In genomic region chr4:88458091-88458740, GRCh38 we compare ENCODE assay signal across 8 cellular contexts. TPM values are rescaled to one million over a fixed set of nuclear protein-coding genes. Genes with fewer than 3 reads are reported as not detected.
DNase-seq lines count a peak whose midpoint lies in the region; ATAC-seq, FAIRE-seq and TF ChIP-seq lines count a peak whose summit lies in the region.

No MANE protein-coding gene starts in this region.

- H3K27me3 ChIP-seq in keratinocyte (ENCODE audit: control insufficient read depth, extremely low read depth, insufficient read depth, low read length) (peaks cover 6% of the 10 kb centered on the region), subcutaneous abdominal adipose tissue (ENCODE audit: control insufficient read depth in 5 of 5, insufficient read depth in 4 of 5, low read length in 5 of 5) (no peaks in the 10 kb centered on the region)

- TF ChIP-seq CTCF in activated B cell treated with CpG ODN at 0.5 μM for 24 hours (IDR thresholded peaks at IDR 0.05) (no peak), keratinocyte (optimal IDR thresholded peaks at IDR 0.05 in 1 of 3, IDR thresholded peaks at IDR 0.05 in 1 of 3, conservative IDR thresholded peaks at IDR 0.05 in 1 of 3; ENCODE audit: extremely low read depth in 1 of 3, insufficient read depth in 2 of 3, low read length in 3 of 3) (no peak)

- dilution Hi-C loops in keratinocyte (cut with MboI; ENCODE audit: extremely low pct_ligation_motif_present, low sequenced_read_pairs) = no loop called here

- H3K9ac ChIP-seq in keratinocyte (ENCODE audit: control insufficient read depth, extremely low read depth, insufficient read depth, low read length) (no peak overlapping the region), subcutaneous abdominal adipose tissue (ENCODE audit: low read length in 5 of 5) (no peak overlapping the region)

- ATAC-seq in activated B cell treated with CpG ODN at 0.5 μM for 24 hours (ENCODE audit: low read depth) = no peak
- no peak for ATAC-seq in GM19395 (IDR thresholded peaks at IDR 0.05; ENCODE audit: unreplicated experiment)

- H3K27ac Mint-ChIP-seq in activated CD4-positive, alpha-beta T cell treated with anti-CD3 and anti-CD28 coated beads, Interleukin-2, amount 10 ng/mL, durations not matched to agents 24 days and 14 days = peak overlapping the region; percentile 92
- H3K27ac Mint-ChIP-seq in activated B cell treated with CpG ODN at 0.5 μM for 24 hours = peak overlapping the region; percentile 81

- H4K20me1 ChIP-seq in keratinocyte (ENCODE audit: control insufficient read depth, extremely low read depth, insufficient read depth, low read length) = no peaks in the 10 kb centered on the region

- DNase-seq in activated CD4-positive, alpha-beta T cell treated with anti-CD3 and anti-CD28 coated beads, Interleukin-2, amount 10 ng/mL, durations not matched to agents 24 days and 14 days = no peak
- no peak for DNase-seq in activated CD4-positive, alpha-beta T cell treated with anti-CD3 and anti-CD28 coated beads for 4 hours
- DNase-seq in activated B cell treated with CpG ODN at 0.5 μM for 24 hours (no peak), keratinocyte (ENCODE audit: low read depth, low spot score) (no peak), kidney tubule cell (ENCODE audit: low spot score) (no peak)
- no peak for DNase-seq in stimulated activated CD4-positive, alpha-beta T cell treated with anti-CD3 and anti-CD28 coated beads, Interleukin-4, amount 100 ng/mL, for 4 hours

- no peaks in the 10 kb centered on the region for H3K36me3 ChIP-seq in keratinocyte (ENCODE audit: control insufficient read depth in 2 of 2, extremely low read depth in 1 of 2, insufficient read depth in 2 of 2, low read length in 2 of 2)
- H3K36me3 ChIP-seq in subcutaneous abdominal adipose tissue (ENCODE audit: control insufficient read depth in 5 of 5, insufficient read depth in 5 of 5, low read length in 5 of 5) = peaks cover 0 to 6% (median 3%) of the 10 kb centered on the region in 5 donors

- CTCF ChIA-PET in activated B cell treated with CpG ODN at 0.5 μM for 24 hours (lab: Charles Lee) = interaction anchor here (2.6 to 3.0 kb wide), 2 partner anchors 79 to 240 kb away, joined by 12 to 14 read pairs; partner anchors contain the start of gene HERC6

- peak overlapping the region; percentile 93 for H3K4me3 Mint-ChIP-seq in activated CD4-positive, alpha-beta T cell treated with anti-CD3 and anti-CD28 coated beads, Interleukin-2, amount 10 ng/mL, durations not matched to agents 24 days and 14 days
- H3K4me3 Mint-ChIP-seq in activated B cell treated with CpG ODN at 0.5 μM for 24 hours = peak overlapping the region; percentile 100

- intact Hi-C loops in activated CD4-positive, alpha-beta T cell treated with anti-CD3 and anti-CD28 coated beads, Interleukin-2, amount 10 ng/mL, durations not matched to agents 24 days and 14 days (cut with micrococcal nuclease) = loop anchor here (5.0 to 10.0 kb wide), 2 partner anchors 451 to 837 kb away; partner anchors contain the start of gene PKD2
- intact Hi-C loops in activated B cell treated with CpG ODN at 0.5 μM for 24 hours (cut with micrococcal nuclease) = loop anchor here (5.0 to 10.0 kb wide), 2 partner anchors 451 to 1063 kb away; partner anchors contain the start of genes HSD17B11 and PKD2

- H3K27me3 Mint-ChIP-seq in activated CD4-positive, alpha-beta T cell treated with anti-CD3 and anti-CD28 coated beads, Interleukin-2, amount 10 ng/mL, durations not matched to agents 24 days and 14 days = no peaks in the 10 kb centered on the region
- H3K27me3 Mint-ChIP-seq in activated B cell treated with CpG ODN at 0.5 μM for 24 hours = no peaks in the 10 kb centered on the region

- H3K4me1 ChIP-seq in keratinocyte (ENCODE audit: control insufficient read depth, extremely low read depth, insufficient read depth, low read length) (peaks cover 10% of the 10 kb centered on the region), subcutaneous abdominal adipose tissue (ENCODE audit: control insufficient read depth in 5 of 5, insufficient read depth in 5 of 5, low read length in 5 of 5) (peaks cover 0 to 13% (median 6%) of the 10 kb centered on the region in 5 donors)

- H3K9me3 ChIP-seq in keratinocyte (ENCODE audit: control insufficient read depth, low read depth, low read length) (no peaks in the 10 kb centered on the region), subcutaneous abdominal adipose tissue (ENCODE audit: control insufficient read depth in 5 of 5, low read length in 5 of 5) (no peaks in the 10 kb centered on the region)

- no peak overlapping the region for H2AFZ ChIP-seq in keratinocyte (ENCODE audit: control insufficient read depth, low read length)

- H3K9me1 ChIP-seq in keratinocyte (ENCODE audit: control insufficient read depth, extremely low read depth, insufficient read depth, low read length) = no peaks in the 10 kb centered on the region

- peak; percentile 34 for FAIRE-seq in keratinocyte (lab: Jason Lieb, UNC)

- H3K4me2 ChIP-seq in keratinocyte (ENCODE audit: control insufficient read depth, extremely low read depth, insufficient read depth, low read depth, low read length) = no peak overlapping the region

- POLR2A ChIA-PET in activated B cell treated with CpG ODN at 0.5 μM for 24 hours (lab: Charles Lee) = interaction anchor here (1.3 to 3.1 kb wide), 4 partner anchors 11 to 179 kb away, joined by 3 to 48 read pairs (median 3); partner anchors contain the start of gene PPM1K

- no peak overlapping the region for H3K4me3 ChIP-seq in keratinocyte (ENCODE audit: control insufficient read depth in 2 of 3, extremely low read depth in 1 of 3, insufficient read depth in 2 of 3, low read depth in 1 of 3, low read length in 3 of 3)
- peak overlapping the region; percentile 59 to 86 (median 75) for H3K4me3 ChIP-seq in subcutaneous abdominal adipose tissue (ENCODE audit: low read depth in 1 of 5, low read length in 5 of 5)

- no peaks in the 10 kb centered on the region for H3K79me2 ChIP-seq in keratinocyte (ENCODE audit: control insufficient read depth, insufficient read depth, low read length)

- H3K9me3 Mint-ChIP-seq in activated CD4-positive, alpha-beta T cell treated with anti-CD3 and anti-CD28 coated beads, Interleukin-2, amount 10 ng/mL, durations not matched to agents 24 days and 14 days = peaks cover 3% of the 10 kb centered on the region
- H3K9me3 Mint-ChIP-seq in activated B cell treated with CpG ODN at 0.5 μM for 24 hours = peaks cover 2% of the 10 kb centered on the region

- H3K4me1 Mint-ChIP-seq in activated CD4-positive, alpha-beta T cell treated with anti-CD3 and anti-CD28 coated beads, Interleukin-2, amount 10 ng/mL, durations not matched to agents 24 days and 14 days = peaks cover 52% of the 10 kb centered on the region
- H3K4me1 Mint-ChIP-seq in activated B cell treated with CpG ODN at 0.5 μM for 24 hours = peaks cover 17% of the 10 kb centered on the region

- peaks cover 31% of the 10 kb centered on the region for H3K36me3 Mint-ChIP-seq in activated CD4-positive, alpha-beta T cell treated with anti-CD3 and anti-CD28 coated beads, Interleukin-2, amount 10 ng/mL, durations not matched to agents 24 days and 14 days (ENCODE audit: low read depth)
- H3K36me3 Mint-ChIP-seq in activated B cell treated with CpG ODN at 0.5 μM for 24 hours (ENCODE audit: low read depth) = peaks cover 7% of the 10 kb centered on the region

- H3K27ac ChIP-seq in keratinocyte (ENCODE audit: control insufficient read depth, insufficient read depth, low read length) (no peak overlapping the region), subcutaneous abdominal adipose tissue (ENCODE audit: low read depth, low read length) (no peak overlapping the region)

RNA-seq across cellular contexts. Expression of gene HERC5, which starts 1.3 kb away (rescaled TPM):
- 18.1 and 19.7 TPM in 2 replicates for total RNA-seq in activated CD4-positive, alpha-beta T cell treated with anti-CD3 and anti-CD28 coated beads, Interleukin-2, amount 10 ng/mL, durations not matched to agents 24 days and 14 days
- total RNA-seq in activated B cell treated with CpG ODN at 0.5 μM for 24 hours = 4.2 and 4.8 TPM in 2 replicates
- 1.8 to 3.4 TPM (median 2.7 TPM) in 3 replicates for polyA plus RNA-seq in keratinocyte
- 0.54 TPM for polyA plus RNA-seq in keratinocyte (2011; ENCODE audit: low read depth)
- polyA plus RNA-seq in keratinocyte (2011; cell fraction: cytosol; rRNA removed) = 1.4 and 2.6 TPM in 2 replicates
- polyA plus RNA-seq in keratinocyte (2011; cell fraction: nucleus; rRNA removed) = 1.6 and 2.3 TPM in 2 replicates
- polyA plus RNA-seq in keratinocyte (2012; ENCODE audit: low replicate concordance) = 0.52 and 3.4 TPM in 2 replicates
- polyA minus RNA-seq in keratinocyte = 0.59 to 4.0 TPM (median 2.2 TPM) in 3 replicates
- polyA minus RNA-seq in keratinocyte (2011; cell fraction: cytosol; rRNA and poly(A)+ RNA removed) = 1.2 TPM
- polyA minus RNA-seq in keratinocyte (2011; cell fraction: nucleus; rRNA and poly(A)+ RNA removed) = 1.3 and 2.2 TPM in 2 replicates

Comparison
In these comparisons a context has a peak if more than half of its experiments do, and no peak if none do; other contexts are left out.
1. H3K4me3 ChIP-seq: peak in subcutaneous abdominal adipose tissue (5 of 5); none in keratinocyte (0 of 3).